In genomic region chr3:159922861-159923312, GRCh38 we compare ENCODE assay signal across 1 cellular context.
TF ChIP-seq lines count a peak whose summit lies in the region.

No MANE protein-coding gene starts in this region.

TF ChIP-seq in GM12878, 131 proteins besides CTCF, POLR2A, EP300 and RAD21 (continued from another document and continues in another):
- TF ChIP-seq, protein P1, sequence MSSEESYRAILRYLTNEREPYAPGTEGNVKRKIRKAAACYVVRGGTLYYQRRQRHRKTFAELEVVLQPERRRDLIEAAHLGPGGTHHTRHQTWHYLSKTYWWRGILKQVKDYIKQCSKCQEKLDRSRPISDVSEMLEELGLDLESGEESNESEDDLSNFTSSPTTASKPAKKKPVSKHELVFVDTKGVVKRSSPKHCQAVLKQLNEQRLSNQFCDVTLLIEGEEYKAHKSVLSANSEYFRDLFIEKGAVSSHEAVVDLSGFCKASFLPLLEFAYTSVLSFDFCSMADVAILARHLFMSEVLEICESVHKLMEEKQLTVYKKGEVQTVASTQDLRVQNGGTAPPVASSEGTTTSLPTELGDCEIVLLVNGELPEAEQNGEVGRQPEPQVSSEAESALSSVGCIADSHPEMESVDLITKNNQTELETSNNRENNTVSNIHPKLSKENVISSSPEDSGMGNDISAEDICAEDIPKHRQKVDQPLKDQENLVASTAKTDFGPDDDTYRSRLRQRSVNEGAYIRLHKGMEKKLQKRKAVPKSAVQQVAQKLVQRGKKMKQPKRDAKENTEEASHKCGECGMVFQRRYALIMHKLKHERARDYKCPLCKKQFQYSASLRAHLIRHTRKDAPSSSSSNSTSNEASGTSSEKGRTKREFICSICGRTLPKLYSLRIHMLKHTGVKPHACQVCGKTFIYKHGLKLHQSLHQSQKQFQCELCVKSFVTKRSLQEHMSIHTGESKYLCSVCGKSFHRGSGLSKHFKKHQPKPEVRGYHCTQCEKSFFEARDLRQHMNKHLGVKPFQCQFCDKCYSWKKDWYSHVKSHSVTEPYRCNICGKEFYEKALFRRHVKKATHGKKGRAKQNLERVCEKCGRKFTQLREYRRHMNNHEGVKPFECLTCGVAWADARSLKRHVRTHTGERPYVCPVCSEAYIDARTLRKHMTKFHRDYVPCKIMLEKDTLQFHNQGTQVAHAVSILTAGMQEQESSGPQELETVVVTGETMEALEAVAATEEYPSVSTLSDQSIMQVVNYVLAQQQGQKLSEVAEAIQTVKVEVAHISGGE (CRISPR knock-in tag; IDR thresholded peaks at IDR 0.05) = no peak
- TF ChIP-seq NKRF (conservative IDR thresholded peaks at IDR 0.05) = no peak
- no peak for TF ChIP-seq BCLAF1 (IDR thresholded peaks at IDR 0.05)
- no peak for TF ChIP-seq ZSCAN29 (IDR thresholded peaks at IDR 0.05)
- no peak for TF ChIP-seq ZNF622 (IDR thresholded peaks at IDR 0.05)
- TF ChIP-seq ESRRA (IDR thresholded peaks at IDR 0.05; ENCODE audit: low read length) = no peak
- TF ChIP-seq ZNF207 (IDR thresholded peaks at IDR 0.05; ENCODE audit: borderline replicate concordance) = 0 out of 2 replicates have a peak, but pooled peaks have one; percentile 20
- no peak for TF ChIP-seq NR2C1 (IDR thresholded peaks at IDR 0.05)
- no peak for TF ChIP-seq RCOR1 (conservative IDR thresholded peaks at IDR 0.05; ENCODE audit: low read depth, low read length)
- TF ChIP-seq, protein P2, sequence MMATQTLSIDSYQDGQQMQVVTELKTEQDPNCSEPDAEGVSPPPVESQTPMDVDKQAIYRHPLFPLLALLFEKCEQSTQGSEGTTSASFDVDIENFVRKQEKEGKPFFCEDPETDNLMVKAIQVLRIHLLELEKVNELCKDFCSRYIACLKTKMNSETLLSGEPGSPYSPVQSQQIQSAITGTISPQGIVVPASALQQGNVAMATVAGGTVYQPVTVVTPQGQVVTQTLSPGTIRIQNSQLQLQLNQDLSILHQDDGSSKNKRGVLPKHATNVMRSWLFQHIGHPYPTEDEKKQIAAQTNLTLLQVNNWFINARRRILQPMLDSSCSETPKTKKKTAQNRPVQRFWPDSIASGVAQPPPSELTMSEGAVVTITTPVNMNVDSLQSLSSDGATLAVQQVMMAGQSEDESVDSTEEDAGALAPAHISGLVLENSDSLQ (IDR thresholded peaks at IDR 0.05) = peak; percentile 32; the same call in 1 of the 2 replicates
- TF ChIP-seq, protein P3, sequence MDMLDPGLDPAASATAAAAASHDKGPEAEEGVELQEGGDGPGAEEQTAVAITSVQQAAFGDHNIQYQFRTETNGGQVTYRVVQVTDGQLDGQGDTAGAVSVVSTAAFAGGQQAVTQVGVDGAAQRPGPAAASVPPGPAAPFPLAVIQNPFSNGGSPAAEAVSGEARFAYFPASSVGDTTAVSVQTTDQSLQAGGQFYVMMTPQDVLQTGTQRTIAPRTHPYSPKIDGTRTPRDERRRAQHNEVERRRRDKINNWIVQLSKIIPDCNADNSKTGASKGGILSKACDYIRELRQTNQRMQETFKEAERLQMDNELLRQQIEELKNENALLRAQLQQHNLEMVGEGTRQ (IDR thresholded peaks at IDR 0.05; ENCODE audit: borderline replicate concordance, low read depth, low read length) = no peak
- peak; percentile 79 for TF ChIP-seq SPI1 (IDR thresholded peaks at IDR 0.05; ENCODE audit: borderline replicate concordance, insufficient read depth, low read depth, low read length)
- no peak for TF ChIP-seq IRF3 (IDR thresholded peaks at IDR 0.05)
- no peak for TF ChIP-seq SRF (IDR thresholded peaks at IDR 0.05; ENCODE audit: low read depth in 2 of 2, low read length in 2 of 2)
- TF ChIP-seq YY1 (IDR thresholded peaks at IDR 0.05; ENCODE audit: low read depth, low read length) = no peak; the same call in 1 of the 2 replicates
- TF ChIP-seq, protein P4, sequence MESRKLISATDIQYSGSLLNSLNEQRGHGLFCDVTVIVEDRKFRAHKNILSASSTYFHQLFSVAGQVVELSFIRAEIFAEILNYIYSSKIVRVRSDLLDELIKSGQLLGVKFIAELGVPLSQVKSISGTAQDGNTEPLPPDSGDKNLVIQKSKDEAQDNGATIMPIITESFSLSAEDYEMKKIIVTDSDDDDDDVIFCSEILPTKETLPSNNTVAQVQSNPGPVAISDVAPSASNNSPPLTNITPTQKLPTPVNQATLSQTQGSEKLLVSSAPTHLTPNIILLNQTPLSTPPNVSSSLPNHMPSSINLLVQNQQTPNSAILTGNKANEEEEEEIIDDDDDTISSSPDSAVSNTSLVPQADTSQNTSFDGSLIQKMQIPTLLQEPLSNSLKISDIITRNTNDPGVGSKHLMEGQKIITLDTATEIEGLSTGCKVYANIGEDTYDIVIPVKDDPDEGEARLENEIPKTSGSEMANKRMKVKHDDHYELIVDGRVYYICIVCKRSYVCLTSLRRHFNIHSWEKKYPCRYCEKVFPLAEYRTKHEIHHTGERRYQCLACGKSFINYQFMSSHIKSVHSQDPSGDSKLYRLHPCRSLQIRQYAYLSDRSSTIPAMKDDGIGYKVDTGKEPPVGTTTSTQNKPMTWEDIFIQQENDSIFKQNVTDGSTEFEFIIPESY (IDR thresholded peaks at IDR 0.05) = no peak
- TF ChIP-seq CREB1 (IDR thresholded peaks at IDR 0.05; ENCODE audit: low read depth) = peak; percentile 50
- TF ChIP-seq SUPT20H (IDR thresholded peaks at IDR 0.05; ENCODE audit: borderline replicate concordance, control insufficient read depth, low read depth, low read length) = no peak
- TF ChIP-seq ZNF274 (IDR thresholded peaks at IDR 0.05; ENCODE audit: insufficient read depth, insufficient read length) = no peak
- no peak for TF ChIP-seq PAX8 (IDR thresholded peaks at IDR 0.05)
- TF ChIP-seq, protein P5, sequence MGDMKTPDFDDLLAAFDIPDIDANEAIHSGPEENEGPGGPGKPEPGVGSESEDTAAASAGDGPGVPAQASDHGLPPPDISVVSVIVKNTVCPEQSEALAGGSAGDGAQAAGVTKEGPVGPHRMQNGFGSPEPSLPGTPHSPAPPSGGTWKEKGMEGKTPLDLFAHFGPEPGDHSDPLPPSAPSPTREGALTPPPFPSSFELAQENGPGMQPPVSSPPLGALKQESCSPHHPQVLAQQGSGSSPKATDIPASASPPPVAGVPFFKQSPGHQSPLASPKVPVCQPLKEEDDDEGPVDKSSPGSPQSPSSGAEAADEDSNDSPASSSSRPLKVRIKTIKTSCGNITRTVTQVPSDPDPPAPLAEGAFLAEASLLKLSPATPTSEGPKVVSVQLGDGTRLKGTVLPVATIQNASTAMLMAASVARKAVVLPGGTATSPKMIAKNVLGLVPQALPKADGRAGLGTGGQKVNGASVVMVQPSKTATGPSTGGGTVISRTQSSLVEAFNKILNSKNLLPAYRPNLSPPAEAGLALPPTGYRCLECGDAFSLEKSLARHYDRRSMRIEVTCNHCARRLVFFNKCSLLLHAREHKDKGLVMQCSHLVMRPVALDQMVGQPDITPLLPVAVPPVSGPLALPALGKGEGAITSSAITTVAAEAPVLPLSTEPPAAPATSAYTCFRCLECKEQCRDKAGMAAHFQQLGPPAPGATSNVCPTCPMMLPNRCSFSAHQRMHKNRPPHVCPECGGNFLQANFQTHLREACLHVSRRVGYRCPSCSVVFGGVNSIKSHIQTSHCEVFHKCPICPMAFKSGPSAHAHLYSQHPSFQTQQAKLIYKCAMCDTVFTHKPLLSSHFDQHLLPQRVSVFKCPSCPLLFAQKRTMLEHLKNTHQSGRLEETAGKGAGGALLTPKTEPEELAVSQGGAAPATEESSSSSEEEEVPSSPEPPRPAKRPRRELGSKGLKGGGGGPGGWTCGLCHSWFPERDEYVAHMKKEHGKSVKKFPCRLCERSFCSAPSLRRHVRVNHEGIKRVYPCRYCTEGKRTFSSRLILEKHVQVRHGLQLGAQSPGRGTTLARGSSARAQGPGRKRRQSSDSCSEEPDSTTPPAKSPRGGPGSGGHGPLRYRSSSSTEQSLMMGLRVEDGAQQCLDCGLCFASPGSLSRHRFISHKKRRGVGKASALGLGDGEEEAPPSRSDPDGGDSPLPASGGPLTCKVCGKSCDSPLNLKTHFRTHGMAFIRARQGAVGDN (IDR thresholded peaks at IDR 0.05) = peak; percentile 86
- peak; percentile 36; the same call in 1 of the 2 replicates for TF ChIP-seq NR2F1 (conservative IDR thresholded peaks at IDR 0.05)
- no peak for TF ChIP-seq CEBPB (IDR thresholded peaks at IDR 0.05; ENCODE audit: borderline replicate concordance in 1 of 2, low read depth in 2 of 2, low read length in 2 of 2)
- no peak for TF ChIP-seq SMARCA5 (IDR thresholded peaks at IDR 0.05)
- TF ChIP-seq SREBF2 (IDR thresholded peaks at IDR 0.05; ENCODE audit: low read length) = no peak
- no peak for TF ChIP-seq FOS (IDR thresholded peaks at IDR 0.05; ENCODE audit: borderline replicate concordance, extremely low read depth, insufficient read length)
- TF ChIP-seq CHD4 (IDR thresholded peaks at IDR 0.05) = no peak
- no peak for TF ChIP-seq EZH2 (IDR thresholded peaks at IDR 0.05; ENCODE audit: borderline replicate concordance, control insufficient read depth, low read depth, low read length)
- no peak for TF ChIP-seq JUNB (IDR thresholded peaks at IDR 0.05)
- TF ChIP-seq PAX5 (IDR thresholded peaks at IDR 0.05; ENCODE audit: borderline replicate concordance, low read depth, low read length) = peak; percentile 76; the same call in 1 of the 2 replicates
- peak; percentile 78 for TF ChIP-seq CREM (IDR thresholded peaks at IDR 0.05; ENCODE audit: low read depth)
- TF ChIP-seq TARDBP (IDR thresholded peaks at IDR 0.05; ENCODE audit: borderline replicate concordance) = 0 out of 2 replicates have a peak, but pooled peaks have one; percentile 31
- TF ChIP-seq PML (IDR thresholded peaks at IDR 0.05; ENCODE audit: low read length) = 0 out of 2 replicates have a peak, but pooled peaks have one; percentile 23
- TF ChIP-seq, protein P6, sequence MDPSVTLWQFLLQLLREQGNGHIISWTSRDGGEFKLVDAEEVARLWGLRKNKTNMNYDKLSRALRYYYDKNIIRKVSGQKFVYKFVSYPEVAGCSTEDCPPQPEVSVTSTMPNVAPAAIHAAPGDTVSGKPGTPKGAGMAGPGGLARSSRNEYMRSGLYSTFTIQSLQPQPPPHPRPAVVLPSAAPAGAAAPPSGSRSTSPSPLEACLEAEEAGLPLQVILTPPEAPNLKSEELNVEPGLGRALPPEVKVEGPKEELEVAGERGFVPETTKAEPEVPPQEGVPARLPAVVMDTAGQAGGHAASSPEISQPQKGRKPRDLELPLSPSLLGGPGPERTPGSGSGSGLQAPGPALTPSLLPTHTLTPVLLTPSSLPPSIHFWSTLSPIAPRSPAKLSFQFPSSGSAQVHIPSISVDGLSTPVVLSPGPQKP (IDR thresholded peaks at IDR 0.05; ENCODE audit: low read depth, low read length) = no peak
- TF ChIP-seq ZNF24 (IDR thresholded peaks at IDR 0.05) = peak; percentile 64; the same call in 1 of the 2 replicates
- peak; percentile 43; the same call in 1 of the 2 replicates for TF ChIP-seq ZNF384 (IDR thresholded peaks at IDR 0.05; ENCODE audit: borderline replicate concordance, low read depth, low read length)
- peak; percentile 88; the same call in 1 of the 2 replicates for TF ChIP-seq CBX5 (IDR thresholded peaks at IDR 0.05; ENCODE audit: low read depth)
- TF ChIP-seq IKZF2 (IDR thresholded peaks at IDR 0.05) = peak; percentile 84 to 91
- no peak for TF ChIP-seq ETV6 (conservative IDR thresholded peaks at IDR 0.05 in 1 of 2, IDR thresholded peaks at IDR 0.05 in 1 of 2; ENCODE audit: borderline replicate concordance in 1 of 2, low read depth in 1 of 2)
- peak; percentile 56; the same call in 1 of the 2 replicates for TF ChIP-seq DPF2 (IDR thresholded peaks at IDR 0.05)
- no peak for TF ChIP-seq SREBF1 (IDR thresholded peaks at IDR 0.05; ENCODE audit: low read length)
- TF ChIP-seq TCF3 (IDR thresholded peaks at IDR 0.05; ENCODE audit: borderline replicate concordance, insufficient read depth, low read depth, low read length) = no peak
- TF ChIP-seq CHD2 (IDR thresholded peaks at IDR 0.05; ENCODE audit: borderline replicate concordance, low read depth, low read length) = peak; percentile 70; the same call in 1 of the 2 replicates
- TF ChIP-seq KDM1A (IDR thresholded peaks at IDR 0.05; ENCODE audit: borderline replicate concordance) = no peak
